In genomic region chr4:21845663-21846062, GRCh38 we compare ENCODE assay signal across 20 cellular contexts.
DNase-seq lines count a peak whose midpoint lies in the region; ATAC-seq and TF ChIP-seq lines count a peak whose summit lies in the region.
"Had no signal": no experiment of that assay in that cellular context is flagged by ENCODE, and none has a peak within 500 bp of the region (broad histone marks: within the 10 kb centered on the region; RNA-seq: fewer than 3 reads in every experiment).

No MANE protein-coding gene starts in this region.

- BruUV-seq in mammary epithelial cell (replicated peaks; lab: Mats Ljungman, UMichigan), result no TSS peak

- no peaks in the 10 kb centered on the region for H4K20me1 ChIP-seq in osteoblast (ENCODE audit: insufficient read depth, low read length)
- H4K20me1 ChIP-seq in smooth muscle cell (ENCODE audit: low read depth), result no peaks in the 10 kb centered on the region
- H4K20me1 ChIP-seq in mammary epithelial cell (ENCODE audit: insufficient read depth, low read length), result no peaks in the 10 kb centered on the region

- CTCF ChIA-PET in mammary epithelial cell (lab: Charles Lee; ENCODE audit: low non-redundant PET), result no interaction called here

- H3K27ac Mint-ChIP-seq in HFFc6, result peak overlapping the region; percentile 35; the same call in 1 of the 2 replicates
- H3K27ac Mint-ChIP-seq: CD8-positive, alpha-beta T cell had no signal

- H2AFZ ChIP-seq in osteoblast (ENCODE audit: low read length) (peak overlapping the region; percentile 51), smooth muscle cell (ENCODE audit: low read depth) (no peak overlapping the region), mammary epithelial cell (ENCODE audit: low read depth, low read length) (no peak overlapping the region)

- no peaks in the 10 kb centered on the region for H3K9me3 ChIP-seq in osteoblast (ENCODE audit: low read depth, low read length)
- no peaks in the 10 kb centered on the region for H3K9me3 ChIP-seq in smooth muscle cell (replicated peaks; ENCODE audit: low read depth)
- no peaks in the 10 kb centered on the region for H3K9me3 ChIP-seq in mammary epithelial cell (replicated peaks; ENCODE audit: insufficient read depth, low read length)
- H3K9me3 ChIP-seq: A549, BE2C, SJCRH30 had no signal

- DNase-seq in AG10803 (ENCODE audit: low read depth), result peak; percentile 25
- peak; percentile 40 for DNase-seq in HFFc6
- DNase-seq in amniotic stem cell (lab: John Stamatoyannopoulos, UW), result peak; percentile 5
- DNase-seq in osteoblast (ENCODE audit: insufficient read length, low spot score, missing footprints), result peak; percentile 74
- DNase-seq in smooth muscle cell (lab: John Stamatoyannopoulos, UW; ENCODE audit: unreplicated experiment), result no peak
- no peak for DNase-seq in mammary epithelial cell
- DNase-seq: BE2C; CD8-positive, alpha-beta T cell; DND-41; NCI-H146; NCI-H2081 treated with DMSO at 0.1 percent for 48 hours; NCI-H226; NCI-H526; NK-92 treated with Interleukin-12 subunit alpha and Interleukin-12 subunit beta, amount 100 ng/mL, for 24 hours; OCI-M1; RPMI8226; SJCRH30 had no signal

- H3K4me1 Mint-ChIP-seq in HFFc6 (ENCODE audit: low read depth), result peaks cover 36% of the 10 kb centered on the region

- no peaks in the 10 kb centered on the region; the same call in 1 of the 2 replicates for H3K27me3 Mint-ChIP-seq in HFFc6 (ENCODE audit: insufficient read depth)

- H3K4me2 ChIP-seq in osteoblast (ENCODE audit: insufficient read depth, low read length) (peak overlapping the region; percentile 51), smooth muscle cell (no peak overlapping the region), mammary epithelial cell (ENCODE audit: insufficient read depth, low read depth, low read length) (no peak overlapping the region)
- H3K4me2 ChIP-seq: A549 had no signal

- in situ Hi-C loops in mammary epithelial cell (cut with MboI; ENCODE audit: low sequenced_read_pairs in 2 of 2), result no loop called here

- peak overlapping the region; percentile 51 for H3K4me3 Mint-ChIP-seq in HFFc6
- H3K4me3 Mint-ChIP-seq: CD8-positive, alpha-beta T cell had no signal

- H3K4me1 ChIP-seq in osteoblast (ENCODE audit: insufficient read depth, low read length), result peaks cover 12% of the 10 kb centered on the region
- no peaks in the 10 kb centered on the region for H3K4me1 ChIP-seq in smooth muscle cell (ENCODE audit: low read depth)
- no peaks in the 10 kb centered on the region for H3K4me1 ChIP-seq in mammary epithelial cell (ENCODE audit: insufficient read depth, low read length)
- H3K4me1 ChIP-seq: A549, BE2C had no signal

- no peaks in the 10 kb centered on the region for H3K79me2 ChIP-seq in osteoblast (ENCODE audit: insufficient read depth, low read length)
- H3K79me2 ChIP-seq in smooth muscle cell (ENCODE audit: low read depth), result no peaks in the 10 kb centered on the region
- H3K79me2 ChIP-seq in mammary epithelial cell (ENCODE audit: insufficient read depth, low read length), result no peaks in the 10 kb centered on the region

- H3K36me3 ChIP-seq in osteoblast (ENCODE audit: insufficient read depth, low read length) (no peaks in the 10 kb centered on the region), smooth muscle cell (ENCODE audit: low read depth) (no peaks in the 10 kb centered on the region), mammary epithelial cell (ENCODE audit: insufficient read depth, low read length) (no peaks in the 10 kb centered on the region)
- H3K36me3 ChIP-seq: BE2C, SJCRH30 had no signal

- dilution Hi-C loops in mammary epithelial cell (cut with HindIII; ENCODE audit: low sequenced_read_pairs), result no loop called here

- intact Hi-C loops in mammary epithelial cell (cut with micrococcal nuclease), result no loop called here

- H3K4me3 ChIP-seq in AG10803 (ENCODE audit: low read length), result no peak overlapping the region
- no peak overlapping the region for H3K4me3 ChIP-seq in osteoblast (ENCODE audit: insufficient read depth, low read length)
- no peak overlapping the region for H3K4me3 ChIP-seq in smooth muscle cell
- H3K4me3 ChIP-seq in mammary epithelial cell (replicated peaks in 1 of 3; ENCODE audit: insufficient read depth in 1 of 3, low read depth in 2 of 3, low read length in 3 of 3), result no peak overlapping the region
- H3K4me3 ChIP-seq: A549, SJCRH30 had no signal

- ATAC-seq in HG03139 (IDR thresholded peaks at IDR 0.05; ENCODE audit: unreplicated experiment), result no peak
- ATAC-seq: A549; CD8-positive, alpha-beta T cell; HCT116 had no signal

- WGBS in smooth muscle cell (ENCODE audit: low lambda C conversion rate), result 75% methylated on average over 4 of the region's 4 CpGs
- 58% methylated on average over 4 of the region's 4 CpGs for WGBS in mammary epithelial cell (ENCODE audit: low coverage, missing lambda C conversion rate)

- H3K27me3 ChIP-seq in osteoblast (ENCODE audit: insufficient read depth, low read length) (no peaks in the 10 kb centered on the region), smooth muscle cell (ENCODE audit: low read depth) (no peaks in the 10 kb centered on the region), mammary epithelial cell (ENCODE audit: insufficient read depth, low read length) (no peaks in the 10 kb centered on the region)
- H3K27me3 ChIP-seq: SJCRH30 had no signal

- no peak overlapping the region for H3K27ac ChIP-seq in osteoblast (ENCODE audit: low read depth, low read length)
- no peak overlapping the region for H3K27ac ChIP-seq in smooth muscle cell (ENCODE audit: low read depth)
- H3K27ac ChIP-seq in mammary epithelial cell (ENCODE audit: insufficient read depth, low read depth, low read length), result no peak overlapping the region
- H3K27ac ChIP-seq: A549, SJCRH30 had no signal

- H3K36me3 Mint-ChIP-seq in HFFc6 (ENCODE audit: low read depth), result no peaks in the 10 kb centered on the region
- H3K36me3 Mint-ChIP-seq: CD8-positive, alpha-beta T cell had no signal

- no peaks in the 10 kb centered on the region for H3F3A ChIP-seq in smooth muscle cell (ENCODE audit: low read depth)

- no peak for TF ChIP-seq CTCF in AG10803 (conservative IDR thresholded peaks at IDR 0.05; ENCODE audit: low read length)
- no peak for TF ChIP-seq CTCF in HFFc6 (IDR thresholded peaks at IDR 0.05)
- no peak for TF ChIP-seq CTCF in osteoblast (IDR thresholded peaks at IDR 0.05; ENCODE audit: extremely low read depth, low read depth, low read length)
- TF ChIP-seq CTCF in smooth muscle cell (IDR thresholded peaks at IDR 0.05; ENCODE audit: borderline replicate concordance, insufficient read depth, poor library complexity, severe bottlenecking), result no peak
- TF ChIP-seq CTCF in mammary epithelial cell (conservative IDR thresholded peaks at IDR 0.05 in 1 of 2, IDR thresholded peaks at IDR 0.05 in 1 of 2; ENCODE audit: extremely low read depth in 1 of 2, insufficient read depth in 1 of 2, low read depth in 1 of 2, low read length in 2 of 2), result no peak

- H3K9ac ChIP-seq in smooth muscle cell (ENCODE audit: low read depth) (no peak overlapping the region), mammary epithelial cell (ENCODE audit: insufficient read depth, low read length) (no peak overlapping the region)

- H3K9me3 Mint-ChIP-seq in HFFc6, result no peaks in the 10 kb centered on the region
- H3K9me3 Mint-ChIP-seq: CD8-positive, alpha-beta T cell had no signal

Comparison
In these comparisons a context has a peak if more than half of its experiments do, and no peak if none do; other contexts are left out.
1. DNase-seq: peak in AG10803 (single experiment), HFFc6 (single experiment), amniotic stem cell (single experiment) and osteoblast (single experiment); none in smooth muscle cell (single experiment) and mammary epithelial cell (single experiment).